Comparison of ENCODE assay signal across 15 cellular contexts in genomic region chr14:71332476-71332875, GRCh38. TPM values are rescaled to one million over a fixed set of nuclear protein-coding genes. Genes with fewer than 3 reads are reported as not detected.
DNase-seq lines count a peak whose midpoint lies in the region; ATAC-seq and TF ChIP-seq lines count a peak whose summit lies in the region.
"Had no signal": no experiment of that assay in that cellular context is flagged by ENCODE, and none has a peak within 500 bp of the region (broad histone marks: within the 10 kb centered on the region; RNA-seq: fewer than 3 reads in every experiment).

No MANE protein-coding gene starts in this region.

- ATAC-seq in activated T-helper 17 cell treated with anti-CD3 and anti-CD28 coated beads, Interleukin-2, amount 50 U/mL, for 72 hours (replicated peaks) = peak; percentile 22
- ATAC-seq: CD8-positive, alpha-beta T cell; GM23338 had no signal

- peaks cover 54% of the 10 kb centered on the region for H3K36me3 Mint-ChIP-seq in activated T-cell treated with anti-CD3 and anti-CD28 coated beads, Interleukin-2, amount 50 U/mL, for 24 hours (ENCODE audit: low read depth)
- peaks cover 5% of the 10 kb centered on the region for H3K36me3 Mint-ChIP-seq in activated T-helper 17 cell treated with anti-CD3 and anti-CD28 coated beads, Interleukin-2, amount 50 U/mL, for 72 hours (ENCODE audit: low read depth)
- H3K36me3 Mint-ChIP-seq in endothelial cell (ENCODE audit: low read depth, unreplicated experiment) = peaks cover 9% of the 10 kb centered on the region
- peaks cover 69% of the 10 kb centered on the region for H3K36me3 Mint-ChIP-seq in stimulated activated naive CD8-positive, alpha-beta T cell treated with anti-CD3 and anti-CD28 coated beads, Interleukin-15, Interleukin-2, amounts not matched to agents 100 ng/mL and 50 ng/mL, for 24 hours (ENCODE audit: low read depth)

- no peak for DNase-seq in activated T-cell treated with anti-CD3 and anti-CD28 coated beads, Interleukin-2, amount 50 U/mL, for 24 hours
- DNase-seq in activated T-cell treated with anti-CD3 and anti-CD28 coated beads, Interleukin-2, amount 50 U/mL, for 1 hour = no peak
- DNase-seq in endothelial cell (ENCODE audit: low spot score) = no peak
- DNase-seq in NCI-H226 = no peak
- DNase-seq in GM13976 (ENCODE audit: low spot score) = no peak
- DNase-seq: Calu3; CD8-positive, alpha-beta T cell; DMS79 treated with DMSO at 0.1 percent for 48 hours; GF-D8; HCEC 1CT; IMR-90 had no signal

- TF ChIP-seq CTCF in endothelial cell (IDR thresholded peaks at IDR 0.05; ENCODE audit: unreplicated experiment) (no peak), GM13976 (IDR thresholded peaks at IDR 0.05; ENCODE audit: borderline replicate concordance, control extremely low read depth, extremely low read depth, insufficient read depth, missing control alignments) (no peak)

- in situ Hi-C loops in GM13976 (cut with MboI; ENCODE audit: low sequenced_read_pairs, unreplicated experiment) = no loop called here

- peaks cover 2% of the 10 kb centered on the region for H3K9me3 Mint-ChIP-seq in activated T-cell treated with anti-CD3 and anti-CD28 coated beads, Interleukin-2, amount 50 U/mL, for 24 hours
- H3K9me3 Mint-ChIP-seq in activated T-helper 17 cell treated with anti-CD3 and anti-CD28 coated beads, Interleukin-2, amount 50 U/mL, for 72 hours = no peaks in the 10 kb centered on the region
- H3K9me3 Mint-ChIP-seq in endothelial cell (ENCODE audit: unreplicated experiment) = no peaks in the 10 kb centered on the region
- peaks cover 14% of the 10 kb centered on the region for H3K9me3 Mint-ChIP-seq in stimulated activated naive CD8-positive, alpha-beta T cell treated with anti-CD3 and anti-CD28 coated beads, Interleukin-15, Interleukin-2, amounts not matched to agents 100 ng/mL and 50 ng/mL, for 24 hours
- H3K9me3 Mint-ChIP-seq: CD8-positive, alpha-beta T cell; GM23338 had no signal

- H3K27ac Mint-ChIP-seq in activated T-cell treated with anti-CD3 and anti-CD28 coated beads, Interleukin-2, amount 50 U/mL, for 24 hours = peak overlapping the region; percentile 42
- H3K27ac Mint-ChIP-seq in activated T-helper 17 cell treated with anti-CD3 and anti-CD28 coated beads, Interleukin-2, amount 50 U/mL, for 72 hours = peak overlapping the region; percentile 70
- H3K27ac Mint-ChIP-seq in endothelial cell (ENCODE audit: unreplicated experiment) = peak overlapping the region; percentile 40
- H3K27ac Mint-ChIP-seq in stimulated activated naive CD8-positive, alpha-beta T cell treated with anti-CD3 and anti-CD28 coated beads, Interleukin-15, Interleukin-2, amounts not matched to agents 100 ng/mL and 50 ng/mL, for 24 hours = peak overlapping the region; percentile 41
- H3K27ac Mint-ChIP-seq: B cell; CD8-positive, alpha-beta T cell; GM23338 had no signal

- no peak overlapping the region for H3K4me3 Mint-ChIP-seq in activated T-cell treated with anti-CD3 and anti-CD28 coated beads, Interleukin-2, amount 50 U/mL, for 24 hours
- no peak overlapping the region for H3K4me3 Mint-ChIP-seq in activated T-helper 17 cell treated with anti-CD3 and anti-CD28 coated beads, Interleukin-2, amount 50 U/mL, for 72 hours
- no peak overlapping the region for H3K4me3 Mint-ChIP-seq in endothelial cell (ENCODE audit: unreplicated experiment)
- H3K4me3 Mint-ChIP-seq in stimulated activated naive CD8-positive, alpha-beta T cell treated with anti-CD3 and anti-CD28 coated beads, Interleukin-15, Interleukin-2, amounts not matched to agents 100 ng/mL and 50 ng/mL, for 24 hours = no peak overlapping the region
- H3K4me3 Mint-ChIP-seq: CD8-positive, alpha-beta T cell; GM23338 had no signal

- H3K4me1 Mint-ChIP-seq in activated T-cell treated with anti-CD3 and anti-CD28 coated beads, Interleukin-2, amount 50 U/mL, for 24 hours (ENCODE audit: low read depth) = peaks cover 68% of the 10 kb centered on the region
- peaks cover 53% of the 10 kb centered on the region for H3K4me1 Mint-ChIP-seq in activated T-helper 17 cell treated with anti-CD3 and anti-CD28 coated beads, Interleukin-2, amount 50 U/mL, for 72 hours
- peaks cover 25% of the 10 kb centered on the region for H3K4me1 Mint-ChIP-seq in endothelial cell (ENCODE audit: unreplicated experiment)
- peaks cover 81% of the 10 kb centered on the region for H3K4me1 Mint-ChIP-seq in stimulated activated naive CD8-positive, alpha-beta T cell treated with anti-CD3 and anti-CD28 coated beads, Interleukin-15, Interleukin-2, amounts not matched to agents 100 ng/mL and 50 ng/mL, for 24 hours (ENCODE audit: low read depth)

- H3K27me3 Mint-ChIP-seq in activated T-cell treated with anti-CD3 and anti-CD28 coated beads, Interleukin-2, amount 50 U/mL, for 24 hours = no peaks in the 10 kb centered on the region
- no peaks in the 10 kb centered on the region for H3K27me3 Mint-ChIP-seq in activated T-helper 17 cell treated with anti-CD3 and anti-CD28 coated beads, Interleukin-2, amount 50 U/mL, for 72 hours
- no peaks in the 10 kb centered on the region for H3K27me3 Mint-ChIP-seq in endothelial cell (ENCODE audit: unreplicated experiment)
- no peaks in the 10 kb centered on the region for H3K27me3 Mint-ChIP-seq in stimulated activated naive CD8-positive, alpha-beta T cell treated with anti-CD3 and anti-CD28 coated beads, Interleukin-15, Interleukin-2, amounts not matched to agents 100 ng/mL and 50 ng/mL, for 24 hours
- H3K27me3 Mint-ChIP-seq: B cell had no signal

RNA-seq across cellular contexts. Expression of gene SIPA1L1, which starts 12.2 kb away (rescaled TPM):
- total RNA-seq in activated T-helper 17 cell treated with anti-CD3 and anti-CD28 coated beads, Interleukin-2, amount 50 U/mL, for 72 hours = 10 to 100 TPM; 43.3 to 51.9 TPM
- 79.1 TPM for total RNA-seq in endothelial cell (ENCODE audit: unreplicated experiment)
